Comparison of ENCODE assay signal across 8 cellular contexts in the genomic region with DNA sequence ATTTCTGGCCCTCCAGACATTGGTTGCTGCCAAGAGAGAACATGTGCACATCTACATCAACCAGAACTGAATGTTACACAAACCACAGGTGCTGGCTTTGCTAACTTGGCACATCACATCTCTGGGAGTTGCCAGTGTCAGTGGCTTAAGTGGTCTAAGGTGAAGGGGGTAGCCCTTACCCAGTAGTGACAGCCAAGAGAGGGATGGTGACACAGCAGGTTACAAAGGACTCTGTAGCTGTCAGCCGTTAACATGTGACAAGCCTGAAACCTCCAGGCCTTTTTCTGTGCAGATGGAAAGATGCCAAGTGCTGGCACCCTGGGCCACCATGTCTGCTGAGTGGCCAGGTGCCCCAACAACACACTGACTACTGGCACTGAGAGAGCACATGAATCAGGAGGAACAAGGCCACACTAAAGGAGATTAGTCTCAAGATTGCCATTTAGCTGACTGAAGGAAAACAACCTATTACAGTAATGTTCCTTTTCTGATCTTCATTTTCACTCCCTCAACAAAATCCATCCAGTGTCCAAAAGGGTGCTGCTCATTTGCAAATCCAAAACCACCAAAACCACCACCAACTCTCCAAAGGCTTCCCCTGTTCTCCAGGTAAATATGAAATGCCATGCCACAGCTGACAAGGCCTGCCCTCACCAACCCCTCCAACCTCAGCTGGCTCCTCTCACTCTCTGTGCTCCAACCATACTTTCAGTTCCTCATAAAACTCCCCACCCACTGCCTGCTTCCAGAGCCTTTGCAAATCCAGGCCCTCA. TPM values are rescaled to one million over a fixed set of nuclear protein-coding genes. Genes with fewer than 3 reads are reported as not detected.
DNase-seq lines count a peak whose midpoint lies in the region; TF ChIP-seq lines count a peak whose summit lies in the region.

No MANE protein-coding gene starts in this region.

- H3K4me3 Mint-ChIP-seq in chondrocyte (ENCODE audit: unreplicated experiment): no peak overlapping the region

- H3K36me3 Mint-ChIP-seq in chondrocyte (ENCODE audit: low read depth): no peaks in the 10 kb centered on the region

- TF ChIP-seq CTCF in chondrocyte (IDR thresholded peaks at IDR 0.05) (no peak), neutrophil (IDR thresholded peaks at IDR 0.05) (no peak)

- H3K27ac ChIP-seq in neutrophil: peak overlapping the region; percentile 25

- H3K9me3 ChIP-seq in neutrophil: no peaks in the 10 kb centered on the region

- no peak overlapping the region for H3K4me3 ChIP-seq in neutrophil (ENCODE audit: low read depth in 1 of 2, low read length in 1 of 2)

- H3K27me3 Mint-ChIP-seq in chondrocyte (ENCODE audit: low read depth): no peaks in the 10 kb centered on the region

- peaks cover 13 to 14% of the 10 kb centered on the region in 2 experiments for H3K4me1 ChIP-seq in neutrophil (ENCODE audit: control insufficient read depth in 1 of 2, insufficient read depth in 1 of 2, low read depth in 1 of 2, low read length in 1 of 2)

- H3K27me3 ChIP-seq in neutrophil: no peaks in the 10 kb centered on the region

- peak overlapping the region; percentile 83 for H3K27ac Mint-ChIP-seq in chondrocyte (ENCODE audit: unreplicated experiment)

- DNase-seq in NCI-H1417 (lab: John Stamatoyannopoulos, UW): peak in 2 of 3 experiments; percentile 56 to 61
- no peak for DNase-seq in NCI-H1417 treated with DMSO at 0.1 percent for 48 hours (lab: John Stamatoyannopoulos, UW)
- DNase-seq in NCI-H1092 (lab: John Stamatoyannopoulos, UW): peak; percentile 38
- DNase-seq in chondrocyte (ENCODE audit: low spot score): no peak
- no peak for DNase-seq in activated effector memory CD4-positive, alpha-beta T cell treated with anti-CD3 and anti-CD28 coated beads, Interleukin-2, amount 50 U/mL, for 16 hours
- DNase-seq in HuH-7 (ENCODE audit: low spot score): no peak
- DNase-seq in GF-D8 (lab: John Stamatoyannopoulos, UW): no peak

- no peaks in the 10 kb centered on the region for H3K36me3 ChIP-seq in neutrophil

- no peaks in the 10 kb centered on the region for H3K9me3 Mint-ChIP-seq in chondrocyte (ENCODE audit: low read depth)

- H3K4me1 Mint-ChIP-seq in chondrocyte (ENCODE audit: low read depth): peaks cover 49% of the 10 kb centered on the region

RNA-seq across cellular contexts. Expression of a gene that starts 20.2 kb away (rescaled TPM):
- total RNA-seq in chondrocyte: 71.1 to 87.4 TPM (median 76.2 TPM) in 3 replicates

Comparison
In these comparisons a context has a peak if more than half of its experiments do, and no peak if none do; other contexts are left out.
1. DNase-seq: peak in NCI-H1417 (2 of 3) and NCI-H1092 (single experiment); none in NCI-H1417 treated with DMSO at 0.1 percent for 48 hours (single experiment), chondrocyte (single experiment), activated effector memory CD4-positive, alpha-beta T cell treated with anti-CD3 and anti-CD28 coated beads, Interleukin-2, amount 50 U/mL, for 16 hours (single experiment), HuH-7 (single experiment) and GF-D8 (single experiment).